In the genomic region with DNA sequence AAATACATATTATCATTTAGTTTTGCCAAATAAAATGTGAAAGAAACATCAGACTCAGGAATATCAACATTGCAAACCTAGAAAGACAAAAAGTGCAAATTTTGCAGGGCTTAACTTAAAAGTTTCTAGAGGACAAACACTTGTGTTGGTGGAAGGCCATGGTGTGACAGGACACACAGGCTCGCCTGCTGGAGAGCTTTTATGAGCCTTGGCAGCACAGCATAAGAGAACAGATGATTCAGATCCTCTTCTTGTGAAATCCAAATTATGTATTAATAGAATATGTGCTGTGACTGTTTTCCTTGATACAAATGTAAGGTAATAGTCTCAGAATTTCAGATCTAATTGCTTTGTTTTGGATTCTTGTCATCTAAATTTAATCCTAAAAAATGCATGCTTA, we compare ENCODE assay signal across 16 cellular contexts.
DNase-seq lines count a peak whose midpoint lies in the region; ATAC-seq and TF ChIP-seq lines count a peak whose summit lies in the region.
"Had no signal": no experiment of that assay in that cellular context is flagged by ENCODE, and none has a peak within 500 bp of the region (broad histone marks: within the 10 kb centered on the region; RNA-seq: fewer than 3 reads in every experiment).

No MANE protein-coding gene starts in this region.

- no peak overlapping the region for H3K4me3 ChIP-seq in BJ (ENCODE audit: low read depth, low read length)
- no peak overlapping the region for H3K4me3 ChIP-seq in epithelial cell of esophagus (ENCODE audit: low read length)
- H3K4me3 ChIP-seq: psoas muscle had no signal

- DNase-seq in BJ (ENCODE audit: low read depth) (peak; percentile 3), NOMO-1 treated with DMSO at 0.1 percent for 48 hours (lab: John Stamatoyannopoulos, UW; ENCODE audit: unreplicated experiment) (peak; percentile 51), epithelial cell of esophagus (ENCODE audit: low read depth) (peak; percentile 86), myocyte (ENCODE audit: low read depth) (peak; percentile 28), G401 (ENCODE audit: low spot score) (no peak), NCI-H524 treated with DMSO at 0.1 percent for 48 hours (lab: John Stamatoyannopoulos, UW) (no peak), H4 (ENCODE audit: low spot score) (no peak)
- DNase-seq: activated CD8-positive, alpha-beta T cell treated with anti-CD3 and anti-CD28 coated beads for 36 hours; activated gamma-delta T cell treated with Interleukin-2 at 50 U/mL for 16 hours; central memory CD4-positive, alpha-beta T cell; DMS79; H7; midbrain; stimulated activated CD4-positive, alpha-beta T cell treated with anti-CD3 and anti-CD28 coated beads, Interleukin-2, amount 100 ng/mL, for 48 hours had no signal

- TF ChIP-seq CTCF in BJ (IDR thresholded peaks at IDR 0.05; ENCODE audit: insufficient read depth, low read depth, low read length) (no peak), epithelial cell of esophagus (IDR thresholded peaks at IDR 0.05; ENCODE audit: insufficient read depth, low read depth, low read length, missing control alignments) (no peak)

- in situ Hi-C loops in G401 (cut with HindIII; ENCODE audit: low sequenced_read_pairs) = no loop called here

- POLR2A ChIA-PET in BJ (lab: Charles Lee) = no interaction called here

- H3K27me3 ChIP-seq in BJ (ENCODE audit: control insufficient read depth, insufficient read depth, low read length) = no peaks in the 10 kb centered on the region

- ATAC-seq in GM18858 (IDR thresholded peaks at IDR 0.05; ENCODE audit: unreplicated experiment) = no peak
- ATAC-seq: activated CD8-positive, alpha-beta T cell treated with anti-CD3 and anti-CD28 coated beads for 36 hours had no signal

- CTCF ChIA-PET in BJ (lab: Yijun Ruan, JAX) = interaction anchor here (1.6 kb wide), 1 partner anchor 10 kb away, joined by 4 read pairs; no protein-coding TSS in a partner anchor

- no peaks in the 10 kb centered on the region for H3K36me3 ChIP-seq in BJ (ENCODE audit: control insufficient read depth, insufficient read depth, low read length)

Comparison
In these comparisons a context has a peak if more than half of its experiments do, and no peak if none do; other contexts are left out.
1. DNase-seq: peak in BJ (single experiment), NOMO-1 treated with DMSO at 0.1 percent for 48 hours (single experiment), epithelial cell of esophagus (single experiment) and myocyte (single experiment); none in G401 (single experiment), NCI-H524 treated with DMSO at 0.1 percent for 48 hours (single experiment) and H4 (single experiment).